2 cellular contexts compared by ENCODE assay signal in genomic region chr4:107044170-107044569, GRCh38.
TF ChIP-seq lines count a peak whose summit lies in the region.

No MANE protein-coding gene starts in this region.

TF ChIP-seq in liver, 16 proteins besides CTCF, POLR2A, EP300 and RAD21 (continued from another document):
- TF ChIP-seq ZBTB33 (IDR thresholded peaks at IDR 0.05) (no peak), FOXA1 (IDR thresholded peaks at IDR 0.05) (no peak), EGR1 (IDR thresholded peaks at IDR 0.05; ENCODE audit: low read depth in 2 of 2) (no peak), HNF4A (conservative IDR thresholded peaks at IDR 0.05) (no peak), JUND (IDR thresholded peaks at IDR 0.05) (no peak), SP1 (IDR thresholded peaks at IDR 0.05) (no peak)

TF ChIP-seq in HepG2, 621 proteins besides CTCF, POLR2A, EP300 and RAD21 (continued from another document):
- no peak for TF ChIP-seq FOXP4 (CRISPR knock-in tag; IDR thresholded peaks at IDR 0.05)
- no peak for TF ChIP-seq ZNF552 (CRISPR knock-in tag; IDR thresholded peaks at IDR 0.05; ENCODE audit: borderline replicate concordance)
- no peak for TF ChIP-seq ZNF17 (CRISPR knock-in tag; IDR thresholded peaks at IDR 0.05)
- TF ChIP-seq TIGD3 (CRISPR knock-in tag; IDR thresholded peaks at IDR 0.05; ENCODE audit: borderline replicate concordance), result no peak
- TF ChIP-seq KIAA2018 (CRISPR knock-in tag; IDR thresholded peaks at IDR 0.05; ENCODE audit: borderline replicate concordance), result no peak
- no peak for TF ChIP-seq ZNF687 (CRISPR knock-in tag; IDR thresholded peaks at IDR 0.05)
- TF ChIP-seq ZFYVE20 (CRISPR knock-in tag; IDR thresholded peaks at IDR 0.05; ENCODE audit: borderline replicate concordance, low read depth), result no peak
- TF ChIP-seq TMF1 (CRISPR knock-in tag; IDR thresholded peaks at IDR 0.05; ENCODE audit: low read depth), result no peak
- no peak for TF ChIP-seq PRDM15 (CRISPR knock-in tag; IDR thresholded peaks at IDR 0.05)
